ENCODE assay signal across 9 cellular contexts in genomic region chr6:3438190-3439167, GRCh38. TPM values are rescaled to one million over a fixed set of nuclear protein-coding genes. Genes with fewer than 3 reads are reported as not detected.
DNase-seq lines count a peak whose midpoint lies in the region; ATAC-seq, FAIRE-seq and TF ChIP-seq lines count a peak whose summit lies in the region.
"Had no signal": no experiment of that assay in that cellular context is flagged by ENCODE, and none has a peak within 500 bp of the region (broad histone marks: within the 10 kb centered on the region; RNA-seq: fewer than 3 reads in every experiment).

No MANE protein-coding gene starts in this region.

- no peak for FAIRE-seq in kidney (lab: Jason Lieb, UNC)

- H3K9me3 ChIP-seq in mammary epithelial cell (replicated peaks; ENCODE audit: insufficient read depth, low read length) (no peaks in the 10 kb centered on the region), muscle layer of duodenum (ENCODE audit: control insufficient read depth in 1 of 2, low read length in 2 of 2) (no peaks in the 10 kb centered on the region), kidney (ENCODE audit: control insufficient read depth in 1 of 2, low read length in 2 of 2) (no peaks in the 10 kb centered on the region)

- H2AFZ ChIP-seq in mammary epithelial cell (ENCODE audit: low read depth, low read length) = no peak overlapping the region

- in situ Hi-C loops in mammary epithelial cell (cut with MboI; ENCODE audit: low sequenced_read_pairs in 2 of 2) = no loop called here

- dilution Hi-C loops in mammary epithelial cell (cut with HindIII; ENCODE audit: low sequenced_read_pairs) = no loop called here

- H3K27ac ChIP-seq in mammary epithelial cell (ENCODE audit: insufficient read depth, low read depth, low read length) = no peak overlapping the region
- H3K27ac ChIP-seq in muscle layer of duodenum (ENCODE audit: low read length) = peak overlapping the region; percentile 73
- H3K27ac ChIP-seq in kidney (ENCODE audit: low read depth in 2 of 2, low read length in 2 of 2) = no peak overlapping the region

- intact Hi-C loops in mammary epithelial cell (cut with micrococcal nuclease) = no loop called here
- intact Hi-C loops in kidney (cut with DNase I) = no loop called here

- H3K4me3 ChIP-seq in mammary epithelial cell (replicated peaks in 1 of 3; ENCODE audit: insufficient read depth in 1 of 3, low read depth in 2 of 3, low read length in 3 of 3) = no peak overlapping the region
- H3K4me3 ChIP-seq in muscle layer of duodenum (ENCODE audit: low read depth in 1 of 2, low read length in 2 of 2) = no peak overlapping the region
- no peak overlapping the region for H3K4me3 ChIP-seq in kidney (ENCODE audit: low read length in 2 of 2)

- no peak overlapping the region for H3K9ac ChIP-seq in mammary epithelial cell (ENCODE audit: insufficient read depth, low read length)
- H3K9ac ChIP-seq in kidney (ENCODE audit: low read length in 2 of 2) = no peak overlapping the region

- H4K20me1 ChIP-seq in mammary epithelial cell (ENCODE audit: insufficient read depth, low read length) = no peaks in the 10 kb centered on the region

- no peak for ATAC-seq in HG03521 (IDR thresholded peaks at IDR 0.05; ENCODE audit: unreplicated experiment)

- CTCF ChIA-PET in mammary epithelial cell (lab: Charles Lee; ENCODE audit: low non-redundant PET) = no interaction called here

- BruUV-seq in mammary epithelial cell (replicated peaks; lab: Mats Ljungman, UMichigan) = no TSS peak

- H3K27me3 ChIP-seq in mammary epithelial cell (ENCODE audit: insufficient read depth, low read length) (no peaks in the 10 kb centered on the region), muscle layer of duodenum (ENCODE audit: low read depth, low read length) (no peaks in the 10 kb centered on the region)

- H3K79me2 ChIP-seq in mammary epithelial cell (ENCODE audit: insufficient read depth, low read length) = peaks cover 53% of the 10 kb centered on the region

- TF ChIP-seq CTCF in mammary epithelial cell (conservative IDR thresholded peaks at IDR 0.05 in 1 of 2, IDR thresholded peaks at IDR 0.05 in 1 of 2; ENCODE audit: extremely low read depth in 1 of 2, insufficient read depth in 1 of 2, low read depth in 1 of 2, low read length in 2 of 2) = no peak
- no peak for TF ChIP-seq CTCF in kidney (IDR thresholded peaks at IDR 0.05; ENCODE audit: borderline replicate concordance, extremely low read depth, insufficient read depth)

- 93% methylated on average over 24 of the region's 26 CpGs for WGBS in mammary epithelial cell (ENCODE audit: low coverage, missing lambda C conversion rate)

- no peak overlapping the region for H3K4me2 ChIP-seq in mammary epithelial cell (ENCODE audit: insufficient read depth, low read depth, low read length)

- DNase-seq in D341Med (ENCODE audit: low spot score) (peak; percentile 79), NCI-H1930 (lab: John Stamatoyannopoulos, UW) (peak; percentile 14 to 72), mammary epithelial cell (peak; percentile 16), kidney (no peak), RPMI8226 (no peak)
- DNase-seq in activated naive CD4-positive, alpha-beta T cell treated with anti-CD3 and anti-CD28 coated beads, Interleukin-2, amount 50 U/mL, for 16 hours = no peak
- DNase-seq: activated naive CD8-positive, alpha-beta T cell treated with anti-CD3 and anti-CD28 coated beads, Interleukin-2, amount 10 ng/mL, durations not matched to agents 7 days and 5 days had no signal

- H3K36me3 ChIP-seq in mammary epithelial cell (ENCODE audit: insufficient read depth, low read length) (no peaks in the 10 kb centered on the region), muscle layer of duodenum (ENCODE audit: control insufficient read depth in 1 of 2, insufficient read depth in 2 of 2, low read length in 2 of 2) (no peaks in the 10 kb centered on the region), kidney (ENCODE audit: control insufficient read depth in 1 of 2, insufficient read depth in 2 of 2, low read length in 2 of 2) (no peaks in the 10 kb centered on the region)

- H3K4me1 ChIP-seq in mammary epithelial cell (ENCODE audit: insufficient read depth, low read length) (peaks cover 16% of the 10 kb centered on the region), muscle layer of duodenum (ENCODE audit: control insufficient read depth in 1 of 2, insufficient read depth in 2 of 2, low read length in 2 of 2) (no peaks in the 10 kb centered on the region), kidney (ENCODE audit: control insufficient read depth in 1 of 2, insufficient read depth in 1 of 2, low read depth in 1 of 2, low read length in 2 of 2) (no peaks in the 10 kb centered on the region)

RNA-seq across cellular contexts. Expression of gene SLC22A23, which starts 18.4 kb away (rescaled TPM):
- total RNA-seq in mammary epithelial cell (10 to 100 TPM; 34.0 to 49.3 TPM), kidney (5.3 TPM)
- polyA plus RNA-seq in mammary epithelial cell (5.8 TPM), kidney (ENCODE audit: insufficient read depth, low read depth, low replicate concordance) (5.7 TPM)
- polyA minus RNA-seq in mammary epithelial cell = 39.2 TPM

Comparison
In these comparisons a context has a peak if more than half of its experiments do, and no peak if none do; other contexts are left out.
1. DNase-seq: peak in D341Med (single experiment), NCI-H1930 (2 of 2) and mammary epithelial cell (single experiment); none in kidney (single experiment), activated naive CD4-positive, alpha-beta T cell treated with anti-CD3 and anti-CD28 coated beads, Interleukin-2, amount 50 U/mL, for 16 hours (single experiment) and RPMI8226 (single experiment).